ENCODE assay signal across 8 cellular contexts in the genomic region with DNA sequence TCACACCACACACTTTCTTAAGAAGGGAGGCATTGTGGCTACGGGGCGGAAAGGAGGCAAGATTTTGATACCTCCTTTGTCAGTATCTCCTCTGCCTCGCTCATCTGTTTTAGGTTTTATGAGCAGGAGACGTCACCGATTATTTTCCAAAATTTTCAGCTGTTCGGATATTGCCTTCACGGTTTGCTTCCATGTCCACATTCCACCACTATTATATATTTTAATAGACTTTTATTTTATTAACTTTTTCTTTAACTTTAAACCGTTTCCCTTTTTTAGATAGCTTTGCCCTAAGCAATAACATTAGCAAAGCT. TPM values are rescaled to one million over a fixed set of nuclear protein-coding genes. Genes with fewer than 3 reads are reported as not detected.
DNase-seq lines count a peak whose midpoint lies in the region; ATAC-seq and TF ChIP-seq lines count a peak whose summit lies in the region.

No MANE protein-coding gene starts in this region.

- H3K4me3 ChIP-seq in heart left ventricle (peak overlapping the region; percentile 11 to 65 (median 55)), body of pancreas (peak overlapping the region in 1 of 2 donors; percentile 13), urinary bladder (ENCODE audit: low read depth, low read length) (peak overlapping the region; percentile 34)

- DNase-seq in heart left ventricle (no peak), Right ventricle myocardium superior (no peak), body of pancreas (no peak), memory B cell (ENCODE audit: low spot score in 2 of 2) (no peak), occipital lobe (lab: John Stamatoyannopoulos, UW) (no peak), NCI-H345 treated with DMSO at 0.1 percent for 48 hours (lab: John Stamatoyannopoulos, UW; ENCODE audit: unreplicated experiment) (no peak), A172 (ENCODE audit: low spot score) (no peak)

- TF ChIP-seq POLR2A in heart left ventricle (IDR thresholded peaks at IDR 0.05), result no peak
- TF ChIP-seq POLR2A in body of pancreas (IDR thresholded peaks at IDR 0.05), result no peak

- peak overlapping the region; percentile 83 for H3K4me3 Mint-ChIP-seq in memory B cell

- H3K27ac ChIP-seq in heart left ventricle (peak overlapping the region; percentile 14 to 93 (median 87)), body of pancreas (peak overlapping the region; percentile 86 to 94 (median 88)), urinary bladder (ENCODE audit: low read depth) (peak overlapping the region; percentile 43)

- H3K9me3 Mint-ChIP-seq in memory B cell, result no peaks in the 10 kb centered on the region

- ATAC-seq in heart left ventricle, result no peak
- ATAC-seq in Right ventricle myocardium superior (ENCODE audit: poor library complexity), result no peak
- no peak for ATAC-seq in body of pancreas
- no peak for ATAC-seq in memory B cell (ENCODE audit: low read depth)

- H3K4me1 Mint-ChIP-seq in memory B cell, result peaks cover 3% of the 10 kb centered on the region

- H3K4me1 ChIP-seq in heart left ventricle, result peaks cover 3 to 40% (median 16%) of the 10 kb centered on the region in 12 donors
- peaks cover 29% of the 10 kb centered on the region for H3K4me1 ChIP-seq in body of pancreas
- no peaks in the 10 kb centered on the region for H3K4me1 ChIP-seq in urinary bladder (ENCODE audit: insufficient read depth)

- intact Hi-C loops in heart left ventricle (cut with DNase I) (loop anchor here in 7 of 10 donors (2.0 to 10.0 kb wide), 8 partner anchors 29 to 291 kb away; a partner anchor contains a TSS), Right ventricle myocardium superior (cut with DNase I) (no loop called here), body of pancreas (cut with DNase I) (no loop called here)

- H3K27ac Mint-ChIP-seq in memory B cell, result no peak overlapping the region

- H3K27me3 ChIP-seq in heart left ventricle, result no peaks in the 10 kb centered on the region
- no peaks in the 10 kb centered on the region for H3K27me3 ChIP-seq in body of pancreas

- 39 to 46% (median 44%) methylated on average over 8 of the region's 8 CpGs for WGBS in heart left ventricle, 4 donors
- WGBS in body of pancreas, 2 donors, result 24 to 36% methylated on average over 8 of the region's 8 CpGs
- WGBS in urinary bladder, result 19% methylated on average over 8 of the region's 8 CpGs

- TF ChIP-seq CTCF in heart left ventricle (IDR thresholded peaks at IDR 0.05) (no peak), body of pancreas (IDR thresholded peaks at IDR 0.05) (no peak)

- H3K9me3 ChIP-seq in heart left ventricle (no peaks in the 10 kb centered on the region), body of pancreas (no peaks in the 10 kb centered on the region)

- H3K27me3 Mint-ChIP-seq in memory B cell, result peaks cover 20% of the 10 kb centered on the region

- H3K36me3 ChIP-seq in heart left ventricle, result no peaks in the 10 kb centered on the region
- no peaks in the 10 kb centered on the region for H3K36me3 ChIP-seq in body of pancreas (replicated peaks in 1 of 2; ENCODE audit: insufficient read depth in 1 of 2, low read depth in 2 of 2)
- no peaks in the 10 kb centered on the region for H3K36me3 ChIP-seq in urinary bladder (ENCODE audit: insufficient read depth)

- no peaks in the 10 kb centered on the region for H3K36me3 Mint-ChIP-seq in memory B cell

RNA-seq across cellular contexts. Expression of a gene that starts 33.7 kb away (rescaled TPM):
- total RNA-seq in heart left ventricle (10 to 100 TPM; 15.5 to 31.9 (median 23.3) TPM), Right ventricle myocardium superior (69.2 TPM), body of pancreas (10 to 100 TPM; 20.8 to 22.7 TPM), urinary bladder (44.3 TPM), occipital lobe (1.2 TPM)
- polyA plus RNA-seq in heart left ventricle (10 to 100 TPM in 1 of 2 donors, 1 to 10 TPM in 1; 7.4 to 30.9 TPM), urinary bladder (20.0 TPM)
- total RNA-seq in A172 (2014; rRNA removed; shearing (Covaris generic)), result 7.5 and 15.4 TPM in 2 replicates

Comparison
In these comparisons a context has a peak if more than half of its experiments do, and no peak if none do; other contexts are left out.
1. intact Hi-C loops: an anchor here in heart left ventricle (2.0 to 10.0 kb wide); none called in Right ventricle myocardium superior and body of pancreas.